Comparison of ENCODE assay signal across 12 cellular contexts in genomic region chr2:111975053-111975552, GRCh38.
DNase-seq lines count a peak whose midpoint lies in the region; ATAC-seq and TF ChIP-seq lines count a peak whose summit lies in the region.
"Had no signal": no experiment of that assay in that cellular context is flagged by ENCODE, and none has a peak within 500 bp of the region (broad histone marks: within the 10 kb centered on the region; RNA-seq: fewer than 3 reads in every experiment).

No MANE protein-coding gene starts in this region.

- TF ChIP-seq CTCF in chondrocyte (IDR thresholded peaks at IDR 0.05) (no peak), left ventricle myocardium inferior (IDR thresholded peaks at IDR 0.05; ENCODE audit: borderline replicate concordance) (no peak)

- peaks cover 13% of the 10 kb centered on the region for H3K36me3 Mint-ChIP-seq in chondrocyte (ENCODE audit: low read depth)
- no peaks in the 10 kb centered on the region for H3K36me3 Mint-ChIP-seq in activated T-helper 1 cell treated with anti-CD3 and anti-CD28 coated beads, Interleukin-12 subunit alpha, Interleukin-12 subunit beta, Interleukin-2, Interleukin-4 antibody, amounts not matched to agents 30 ng/mL and 10 ng/mL and 1 ng/mL, durations not matched to agents 14 hours and 24 hours and 36 hours (ENCODE audit: low read depth)
- H3K36me3 Mint-ChIP-seq in effector memory CD8-positive, alpha-beta T cell (ENCODE audit: insufficient read depth), result no peaks in the 10 kb centered on the region

- peak overlapping the region; percentile 49 for H3K27ac Mint-ChIP-seq in chondrocyte (ENCODE audit: unreplicated experiment)
- H3K27ac Mint-ChIP-seq in activated T-helper 1 cell treated with anti-CD3 and anti-CD28 coated beads, Interleukin-12 subunit alpha, Interleukin-12 subunit beta, Interleukin-2, Interleukin-4 antibody, amounts not matched to agents 30 ng/mL and 10 ng/mL and 1 ng/mL, durations not matched to agents 14 hours and 24 hours and 36 hours, result no peak overlapping the region
- H3K27ac Mint-ChIP-seq in effector memory CD8-positive, alpha-beta T cell, result no peak overlapping the region

- no peak overlapping the region for H3K4me3 ChIP-seq in left ventricle myocardium inferior
- H3K4me3 ChIP-seq: tibial nerve had no signal

- peak; percentile 44 for DNase-seq in COR-L47 (lab: John Stamatoyannopoulos, UW)
- DNase-seq in NCI-H1105 (lab: John Stamatoyannopoulos, UW), result peak; percentile 34
- DNase-seq in chondrocyte (ENCODE audit: low spot score), result no peak
- peak; percentile 50 for DNase-seq in mucosa of gallbladder (ENCODE audit: low spot score)
- no peak for DNase-seq in activated T-helper 1 cell treated with anti-CD3 and anti-CD28 coated beads, Interleukin-12 subunit alpha, Interleukin-12 subunit beta, Interleukin-2, Interleukin-4 antibody, amounts not matched to agents 30 ng/mL and 10 ng/mL and 1 ng/mL, durations not matched to agents 14 hours and 24 hours and 36 hours (ENCODE audit: low spot score)
- DNase-seq in left ventricle myocardium inferior, result no peak
- no peak for DNase-seq in effector memory CD8-positive, alpha-beta T cell
- DNase-seq: activated CD4-positive, alpha-beta T cell treated with anti-CD3 and anti-CD28 coated beads for 1 hour; caudate nucleus; NCI-H345 had no signal

- no peak for ATAC-seq in effector memory CD8-positive, alpha-beta T cell (replicated peaks)
- ATAC-seq in GM19035 (IDR thresholded peaks at IDR 0.05; ENCODE audit: unreplicated experiment), result no peak

- H3K9me3 ChIP-seq in left ventricle myocardium inferior (replicated peaks), result peaks cover 13% of the 10 kb centered on the region

- H3K27me3 Mint-ChIP-seq in chondrocyte (ENCODE audit: low read depth), result no peaks in the 10 kb centered on the region
- peaks cover 13% of the 10 kb centered on the region for H3K27me3 Mint-ChIP-seq in activated T-helper 1 cell treated with anti-CD3 and anti-CD28 coated beads, Interleukin-12 subunit alpha, Interleukin-12 subunit beta, Interleukin-2, Interleukin-4 antibody, amounts not matched to agents 30 ng/mL and 10 ng/mL and 1 ng/mL, durations not matched to agents 14 hours and 24 hours and 36 hours (ENCODE audit: insufficient read depth)
- peaks cover 17 to 31% of the 10 kb centered on the region in 2 donors for H3K27me3 Mint-ChIP-seq in effector memory CD8-positive, alpha-beta T cell

- no peaks in the 10 kb centered on the region for H3K27me3 ChIP-seq in left ventricle myocardium inferior (ENCODE audit: low read depth)
- H3K27me3 ChIP-seq: tibial nerve had no signal

- H3K27ac ChIP-seq in left ventricle myocardium inferior (replicated peaks), result no peak overlapping the region

- intact Hi-C loops in activated T-helper 1 cell treated with anti-CD3 and anti-CD28 coated beads, Interleukin-12 subunit alpha, Interleukin-12 subunit beta, Interleukin-2, Interleukin-4 antibody, amounts not matched to agents 30 ng/mL and 10 ng/mL and 1 ng/mL, durations not matched to agents 14 hours and 24 hours and 36 hours (cut with micrococcal nuclease), result no loop called here
- intact Hi-C loops in left ventricle myocardium inferior (cut with micrococcal nuclease), result no loop called here

- H3K4me1 Mint-ChIP-seq in chondrocyte (ENCODE audit: low read depth), result peaks cover 28% of the 10 kb centered on the region
- peaks cover 4% of the 10 kb centered on the region for H3K4me1 Mint-ChIP-seq in activated T-helper 1 cell treated with anti-CD3 and anti-CD28 coated beads, Interleukin-12 subunit alpha, Interleukin-12 subunit beta, Interleukin-2, Interleukin-4 antibody, amounts not matched to agents 30 ng/mL and 10 ng/mL and 1 ng/mL, durations not matched to agents 14 hours and 24 hours and 36 hours (ENCODE audit: low read depth)
- peaks cover 0 to 3% of the 10 kb centered on the region in 2 donors for H3K4me1 Mint-ChIP-seq in effector memory CD8-positive, alpha-beta T cell (ENCODE audit: low read depth in 2 of 2)

- peaks cover 16% of the 10 kb centered on the region for H3K9me3 Mint-ChIP-seq in chondrocyte (ENCODE audit: low read depth)
- H3K9me3 Mint-ChIP-seq in activated T-helper 1 cell treated with anti-CD3 and anti-CD28 coated beads, Interleukin-12 subunit alpha, Interleukin-12 subunit beta, Interleukin-2, Interleukin-4 antibody, amounts not matched to agents 30 ng/mL and 10 ng/mL and 1 ng/mL, durations not matched to agents 14 hours and 24 hours and 36 hours, result peaks cover 17% of the 10 kb centered on the region
- H3K9me3 Mint-ChIP-seq in effector memory CD8-positive, alpha-beta T cell, result peaks cover 4 to 15% of the 10 kb centered on the region in 2 donors

- H3K4me1 ChIP-seq in left ventricle myocardium inferior, result peaks cover 20% of the 10 kb centered on the region
- H3K4me1 ChIP-seq: tibial nerve had no signal

- H3K4me3 Mint-ChIP-seq in chondrocyte (ENCODE audit: unreplicated experiment), result no peak overlapping the region
- H3K4me3 Mint-ChIP-seq in activated T-helper 1 cell treated with anti-CD3 and anti-CD28 coated beads, Interleukin-12 subunit alpha, Interleukin-12 subunit beta, Interleukin-2, Interleukin-4 antibody, amounts not matched to agents 30 ng/mL and 10 ng/mL and 1 ng/mL, durations not matched to agents 14 hours and 24 hours and 36 hours, result no peak overlapping the region
- no peak overlapping the region for H3K4me3 Mint-ChIP-seq in effector memory CD8-positive, alpha-beta T cell

- peaks cover 32% of the 10 kb centered on the region for H3K36me3 ChIP-seq in left ventricle myocardium inferior

Comparison
In these comparisons a context has a peak if more than half of its experiments do, and no peak if none do; other contexts are left out.
1. DNase-seq: peak in COR-L47 (single experiment), NCI-H1105 (single experiment) and mucosa of gallbladder (single experiment); none in chondrocyte (single experiment), activated T-helper 1 cell treated with anti-CD3 and anti-CD28 coated beads, Interleukin-12 subunit alpha, Interleukin-12 subunit beta, Interleukin-2, Interleukin-4 antibody, amounts not matched to agents 30 ng/mL and 10 ng/mL and 1 ng/mL, durations not matched to agents 14 hours and 24 hours and 36 hours (single experiment), left ventricle myocardium inferior (single experiment) and effector memory CD8-positive, alpha-beta T cell (0 of 3).